16 cellular contexts compared by ENCODE assay signal in genomic region chr22:45709866-45710265, GRCh38. TPM values are rescaled to one million over a fixed set of nuclear protein-coding genes. Genes with fewer than 3 reads are reported as not detected.
DNase-seq lines count a peak whose midpoint lies in the region; ATAC-seq and TF ChIP-seq lines count a peak whose summit lies in the region.
"Had no signal": no experiment of that assay in that cellular context is flagged by ENCODE, and none has a peak within 500 bp of the region (broad histone marks: within the 10 kb centered on the region; RNA-seq: fewer than 3 reads in every experiment).

No MANE protein-coding gene starts in this region.

- H3K9ac ChIP-seq in skeletal muscle tissue (ENCODE audit: low read depth in 1 of 3, low read length in 3 of 3) = no peak overlapping the region

- DNase-seq in activated naive CD4-positive, alpha-beta T cell treated with Interleukin-2 at 50 U/mL for 16 hours = no peak
- DNase-seq in RWPE2 (ENCODE audit: low spot score) (no peak), fibroblast of peridontal ligament (ENCODE audit: extremely low read depth) (peak; percentile 63), retina (no peak), esophagus muscularis mucosa (ENCODE audit: extremely low spot score) (no peak), type B pancreatic cell (ENCODE audit: extremely low spot score, unreplicated experiment) (no peak)
- DNase-seq: activated CD8-positive, alpha-beta memory T cell treated with anti-CD3 and anti-CD28 coated beads, Interleukin-2, amount 50 U/mL, for 48 hours; H9; NCI-H2081 treated with DMSO at 0.1 percent for 48 hours; stimulated activated CD4-positive, alpha-beta T cell treated with anti-CD3 and anti-CD28 coated beads, Interleukin-4, amount 100 ng/mL, for 1 hour had no signal

- H3K36me3 ChIP-seq in RWPE2 (ENCODE audit: low read depth) = peaks cover 39% of the 10 kb centered on the region
- peaks cover 2 to 3% (median 2%) of the 10 kb centered on the region in 3 donors for H3K36me3 ChIP-seq in skeletal muscle tissue (ENCODE audit: control insufficient read depth in 3 of 3, insufficient read depth in 3 of 3, low read length in 3 of 3)
- H3K36me3 ChIP-seq in esophagus muscularis mucosa = peaks cover 0 to 18% (median 0%) of the 10 kb centered on the region in 4 donors
- H3K36me3 ChIP-seq: cardiac muscle cell had no signal

- H3K4me1 ChIP-seq in RWPE2 (ENCODE audit: insufficient read depth, poor library complexity, severe bottlenecking) (peaks cover 24% of the 10 kb centered on the region), skeletal muscle tissue (ENCODE audit: control insufficient read depth in 3 of 3, insufficient read depth in 3 of 3, low read length in 3 of 3) (peaks cover 3 to 18% (median 12%) of the 10 kb centered on the region in 3 donors), esophagus muscularis mucosa (peaks cover 6 to 24% (median 18%) of the 10 kb centered on the region in 4 donors)

- peaks cover 24% of the 10 kb centered on the region for H3K36me3 Mint-ChIP-seq in activated naive CD4-positive, alpha-beta T cell treated with anti-CD3 and anti-CD28 coated beads, Interleukin-2, amount 50 U/mL, for 24 hours
- peaks cover 40% of the 10 kb centered on the region for H3K36me3 Mint-ChIP-seq in type B pancreatic cell

- no peaks in the 10 kb centered on the region for H3K9me3 Mint-ChIP-seq in activated naive CD4-positive, alpha-beta T cell treated with anti-CD3 and anti-CD28 coated beads, Interleukin-2, amount 50 U/mL, for 24 hours
- H3K9me3 Mint-ChIP-seq in type B pancreatic cell = no peaks in the 10 kb centered on the region
- H3K9me3 Mint-ChIP-seq: H9 had no signal

- H3K27ac Mint-ChIP-seq in activated naive CD4-positive, alpha-beta T cell treated with anti-CD3 and anti-CD28 coated beads, Interleukin-2, amount 50 U/mL, for 24 hours = peak overlapping the region; percentile 1
- no peak overlapping the region for H3K27ac Mint-ChIP-seq in type B pancreatic cell

- TF ChIP-seq CTCF in RWPE2 (IDR thresholded peaks at IDR 0.05; ENCODE audit: poor library complexity, severe bottlenecking) = no peak
- TF ChIP-seq CTCF in esophagus muscularis mucosa (IDR thresholded peaks at IDR 0.05) = no peak
- no peak for TF ChIP-seq CTCF in type B pancreatic cell (conservative IDR thresholded peaks at IDR 0.05)

- peaks cover 34% of the 10 kb centered on the region for H3K4me1 Mint-ChIP-seq in activated naive CD4-positive, alpha-beta T cell treated with anti-CD3 and anti-CD28 coated beads, Interleukin-2, amount 50 U/mL, for 24 hours
- peaks cover 12% of the 10 kb centered on the region for H3K4me1 Mint-ChIP-seq in type B pancreatic cell (ENCODE audit: unreplicated experiment)
- H3K4me1 Mint-ChIP-seq: H9 had no signal

- H3K27me3 ChIP-seq in RWPE2 (ENCODE audit: insufficient read depth, poor library complexity, severe bottlenecking) = no peaks in the 10 kb centered on the region
- H3K27me3 ChIP-seq in skeletal muscle tissue (ENCODE audit: control insufficient read depth in 3 of 3, insufficient read depth in 3 of 3, low read length in 3 of 3) = no peaks in the 10 kb centered on the region
- no peaks in the 10 kb centered on the region for H3K27me3 ChIP-seq in esophagus muscularis mucosa
- H3K27me3 ChIP-seq: cardiac muscle cell, neutrophil had no signal

- H3K9me3 ChIP-seq in RWPE2 (ENCODE audit: severe bottlenecking) = no peaks in the 10 kb centered on the region
- H3K9me3 ChIP-seq in skeletal muscle tissue (ENCODE audit: control insufficient read depth in 3 of 3, low read length in 3 of 3) = no peaks in the 10 kb centered on the region
- H3K9me3 ChIP-seq in esophagus muscularis mucosa = no peaks in the 10 kb centered on the region
- H3K9me3 ChIP-seq: neutrophil had no signal

- ATAC-seq in RWPE2 (ENCODE audit: low read depth) = peak; percentile 50; the same call in 2 of the 3 replicates
- ATAC-seq: esophagus mucosa, K562 had no signal

- no peaks in the 10 kb centered on the region for H3K27me3 Mint-ChIP-seq in activated naive CD4-positive, alpha-beta T cell treated with anti-CD3 and anti-CD28 coated beads, Interleukin-2, amount 50 U/mL, for 24 hours
- no peaks in the 10 kb centered on the region for H3K27me3 Mint-ChIP-seq in type B pancreatic cell

- no peak overlapping the region for H3K4me3 Mint-ChIP-seq in activated naive CD4-positive, alpha-beta T cell treated with anti-CD3 and anti-CD28 coated beads, Interleukin-2, amount 50 U/mL, for 24 hours
- H3K4me3 Mint-ChIP-seq in type B pancreatic cell = no peak overlapping the region
- H3K4me3 Mint-ChIP-seq: H9 had no signal

- TF ChIP-seq EP300 in esophagus muscularis mucosa (IDR thresholded peaks at IDR 0.05) = no peak

- intact Hi-C loops in esophagus muscularis mucosa (cut with DNase I) = no loop called here

- H3K4me3 ChIP-seq in RWPE2 (ENCODE audit: severe bottlenecking) = no peak overlapping the region
- no peak overlapping the region for H3K4me3 ChIP-seq in skeletal muscle tissue (ENCODE audit: low read length in 3 of 3)
- no peak overlapping the region for H3K4me3 ChIP-seq in esophagus muscularis mucosa
- H3K4me3 ChIP-seq: cardiac muscle cell, K562 had no signal

- TF ChIP-seq POLR2A in esophagus muscularis mucosa (IDR thresholded peaks at IDR 0.05; ENCODE audit: low read depth) = no peak

- 57% methylated on average over 2 of the region's 2 CpGs for WGBS in esophagus muscularis mucosa

- peak overlapping the region; percentile 68 for H3K27ac ChIP-seq in RWPE2 (ENCODE audit: poor library complexity, severe bottlenecking)
- H3K27ac ChIP-seq in skeletal muscle tissue (ENCODE audit: low read depth, low read length) = peak overlapping the region; percentile 1
- no peak overlapping the region for H3K27ac ChIP-seq in esophagus muscularis mucosa (replicated peaks in 1 of 4)
- H3K27ac ChIP-seq: cardiac muscle cell, neutrophil had no signal

RNA-seq across cellular contexts. Expression of gene ATXN10, which starts 38.2 kb away (rescaled TPM):
- total RNA-seq in skeletal muscle tissue (310 TPM), esophagus muscularis mucosa (100 to 1,000 TPM in 2 of 4 donors, 10 to 100 TPM in 2; 67.5 to 126 (median 91.2) TPM), type B pancreatic cell (ENCODE audit: low replicate concordance) (117 and 182 TPM in 2 replicates)

Comparison
In these comparisons a context has a peak if more than half of its experiments do, and no peak if none do; other contexts are left out.
1. H3K27ac ChIP-seq: peak in RWPE2 (single experiment) and skeletal muscle tissue (single experiment); none in esophagus muscularis mucosa (0 of 4).